Comparison of ENCODE assay signal across 35 cellular contexts in genomic region chr21:41079159-41079558, GRCh38.
"Had no signal": no experiment of that assay in that cellular context is flagged by ENCODE, and none has a peak within 500 bp of the region (broad histone marks: within the 10 kb centered on the region; RNA-seq: fewer than 3 reads in every experiment).

No MANE protein-coding gene starts in this region.

- H3K36me3 ChIP-seq: MG63 had no signal

- H3K4me3 ChIP-seq: MG63 had no signal

- DNase-seq: Karpas-422, Kasumi-1, MG63, MM.1S, MV-4-11, NCI-H1048, NCI-H1092, NCI-H1092 treated with DMSO at 0.1 percent for 48 hours, NCI-H1105, NCI-H1105 treated with DMSO at 0.1 percent for 48 hours, NCI-H1417, NCI-H1417 treated with DMSO at 0.1 percent for 48 hours, NCI-H1436, NCI-H1436 treated with DMSO at 0.1 percent for 48 hours, NCI-H146, NCI-H1694, NCI-H1694 treated with DMSO at 0.1 percent for 48 hours, NCI-H187, NCI-H187 treated with DMSO at 0.1 percent for 48 hours, NCI-H1930, NCI-H2029, NCI-H2029 treated with DMSO at 0.1 percent for 48 hours, NCI-H2081, NCI-H2081 treated with DMSO at 0.1 percent for 48 hours, NCI-H2107, NCI-H2171, NCI-H2171 treated with DMSO at 0.1 percent for 48 hours, NCI-H2227 treated with DMSO at 0.1 percent for 48 hours, NCI-H226, NCI-H345, NCI-H446, NCI-H446 treated with DMSO at 0.1 percent for 48 hours, NCI-H510A, NCI-H510A treated with DMSO at 0.1 percent for 48 hours, NCI-H524 had no signal

- H3K9me3 ChIP-seq: MG63 had no signal
